ENCODE assay signal across 8 cellular contexts in the genomic region with DNA sequence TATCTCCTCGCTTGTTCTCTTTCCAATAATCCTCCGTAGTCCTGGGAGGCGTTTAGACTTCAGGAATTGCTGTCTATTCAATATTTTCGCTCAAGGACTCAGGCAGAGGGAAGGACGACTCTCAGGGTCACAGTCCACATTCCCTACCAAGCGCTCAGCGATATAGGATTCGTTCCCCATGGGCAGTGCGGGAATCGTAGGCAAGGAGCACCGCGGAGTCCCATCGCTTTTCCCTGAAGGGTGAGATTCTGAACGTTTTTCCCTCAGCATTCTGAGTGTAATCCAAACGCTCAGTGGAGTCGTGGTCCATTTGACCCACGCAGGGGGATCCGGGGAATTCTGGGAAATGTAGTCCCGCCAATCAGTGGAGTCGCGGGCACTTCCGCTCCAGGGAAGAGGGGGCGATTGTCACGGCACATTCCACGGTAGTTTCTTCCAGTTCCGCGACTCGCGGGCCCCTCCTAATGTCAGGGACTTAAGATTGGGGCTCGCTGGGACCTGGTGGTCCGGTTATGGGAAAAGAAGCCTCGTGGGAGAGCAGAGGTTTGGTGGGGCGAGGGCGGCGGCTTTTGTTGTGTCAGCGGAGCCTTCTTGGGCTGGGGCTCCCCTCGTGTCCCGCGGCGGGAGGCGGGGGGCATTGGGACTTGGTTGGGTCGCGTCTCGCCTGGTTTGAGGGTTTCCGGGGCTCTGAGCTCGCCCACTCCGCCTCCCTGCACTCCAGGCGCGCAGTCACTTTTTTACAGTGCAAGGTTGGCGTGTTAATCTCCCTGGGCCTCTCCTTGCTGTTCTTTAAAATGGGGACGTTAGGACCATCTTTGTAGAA. TPM values are rescaled to one million over a fixed set of nuclear protein-coding genes. Genes with fewer than 3 reads are reported as not detected.
A peak's percentile ranks its signal among the peaks of the same experiment; 100 is the strongest.
DNase-seq lines count a peak whose midpoint lies in the region; ATAC-seq and TF ChIP-seq lines count a peak whose summit lies in the region.

A gene (plus strand): TSS at position 364 of the 823 bp plus-strand sequence. CDS start 3,079 bp downstream, outside the sequence.

- H3K27me3 Mint-ChIP-seq in T-helper 2 cell treated with Interferon-gamma antibody and Interleukin-4, amounts not matched to agents 5 μg/mL and 100 μg/mL, for 36 hours (ENCODE audit: low read depth): no peaks in the 10 kb centered on the region

- no peak for TF ChIP-seq POLR2A in prostate gland (IDR thresholded peaks at IDR 0.05)

- peak within 1 kb of the TSS; percentile 94 for H3K4me3 Mint-ChIP-seq in T-helper 2 cell treated with Interferon-gamma antibody and Interleukin-4, amounts not matched to agents 5 μg/mL and 100 μg/mL, for 36 hours

- DNase-seq in D341Med (ENCODE audit: low spot score) (peak; percentile 91), MV-4-11 (lab: John Stamatoyannopoulos, UW) (peak; percentile 82), anterior cingulate cortex (lab: John Stamatoyannopoulos, UW) (peak in 57 of 58 donors; percentile 22 to 92 (median 81)), right atrium auricular region (ENCODE audit: low spot score) (peak; percentile 78), prostate gland (ENCODE audit: low spot score) (peak; percentile 85), upper lobe of right lung (peak; percentile 91)
- peak; percentile 64 for DNase-seq in T-helper 2 cell treated with Interferon-gamma antibody and Interleukin-4, amounts not matched to agents 5 μg/mL and 100 μg/mL, for 36 hours (ENCODE audit: low spot score)

- peak within 1 kb of the TSS; percentile 83 for H3K27ac Mint-ChIP-seq in T-helper 2 cell treated with Interferon-gamma antibody and Interleukin-4, amounts not matched to agents 5 μg/mL and 100 μg/mL, for 36 hours

- H3K4me1 Mint-ChIP-seq in T-helper 2 cell treated with Interferon-gamma antibody and Interleukin-4, amounts not matched to agents 5 μg/mL and 100 μg/mL, for 36 hours (ENCODE audit: low read depth): peaks cover 9% of the 10 kb centered on the region

- H3K27me3 ChIP-seq in right atrium auricular region: no peaks in the 10 kb centered on the region
- H3K27me3 ChIP-seq in prostate gland (replicated peaks; ENCODE audit: insufficient read depth): no peaks in the 10 kb centered on the region
- no peaks in the 10 kb centered on the region for H3K27me3 ChIP-seq in upper lobe of right lung

- peak in 1 of 2 donors; percentile 22 for TF ChIP-seq CTCF in right atrium auricular region (IDR thresholded peaks at IDR 0.05)
- no peak for TF ChIP-seq CTCF in prostate gland (IDR thresholded peaks at IDR 0.05)
- TF ChIP-seq CTCF in upper lobe of right lung (IDR thresholded peaks at IDR 0.05): no peak

- H3K36me3 Mint-ChIP-seq in T-helper 2 cell treated with Interferon-gamma antibody and Interleukin-4, amounts not matched to agents 5 μg/mL and 100 μg/mL, for 36 hours (ENCODE audit: low read depth): peaks cover 30% of the 10 kb centered on the region

- peaks cover 18% of the 10 kb centered on the region for H3K36me3 ChIP-seq in right atrium auricular region
- no peaks in the 10 kb centered on the region for H3K36me3 ChIP-seq in prostate gland
- H3K36me3 ChIP-seq in upper lobe of right lung: peaks cover 19% of the 10 kb centered on the region

- H3K4me3 ChIP-seq in right atrium auricular region (peak within 1 kb of the TSS; percentile 92 to 95), prostate gland (peak within 1 kb of the TSS; percentile 73 to 81), upper lobe of right lung (peak within 1 kb of the TSS; percentile 98)

- H3K9me3 ChIP-seq in right atrium auricular region (no peaks in the 10 kb centered on the region), prostate gland (no peaks in the 10 kb centered on the region), upper lobe of right lung (no peaks in the 10 kb centered on the region)

- ATAC-seq in GM21723 (IDR thresholded peaks at IDR 0.05; ENCODE audit: unreplicated experiment) (peak; percentile 83), upper lobe of right lung (peak; percentile 99)

- H3K4me1 ChIP-seq in right atrium auricular region (peaks cover 0 to 24% of the 10 kb centered on the region in 2 donors), prostate gland (replicated peaks) (no peaks in the 10 kb centered on the region), upper lobe of right lung (peaks cover 15% of the 10 kb centered on the region)

- H3K9me3 Mint-ChIP-seq in T-helper 2 cell treated with Interferon-gamma antibody and Interleukin-4, amounts not matched to agents 5 μg/mL and 100 μg/mL, for 36 hours: peaks cover 30% of the 10 kb centered on the region

- intact Hi-C loops in prostate gland (cut with DNase I) (no loop called here), upper lobe of right lung (cut with DNase I) (no loop called here)

- 1% methylated on average over 50 of the region's 51 CpGs for WGBS in prostate gland

- H3K27ac ChIP-seq in right atrium auricular region (peak within 1 kb of the TSS; percentile 83 to 86), prostate gland (peak within 1 kb of the TSS; percentile 66 to 75), upper lobe of right lung (peak within 1 kb of the TSS; percentile 83)

RNA-seq across cellular contexts. Expression of the gene that starts here (rescaled TPM):
- 1 to 10 TPM; 6.0 TPM for total RNA-seq in right atrium auricular region
- 1 to 10 TPM; 5.6 to 7.0 TPM for total RNA-seq in prostate gland
- 10.4 TPM for total RNA-seq in upper lobe of right lung

Comparison
In these comparisons a context has a peak if more than half of its experiments do, and no peak if none do; other contexts are left out.
1. Peak in every context shown above with its lines: DNase-seq, ATAC-seq, H3K4me3 ChIP-seq and H3K27ac ChIP-seq.